Comparison of ENCODE assay signal across 12 cellular contexts in the genomic region with DNA sequence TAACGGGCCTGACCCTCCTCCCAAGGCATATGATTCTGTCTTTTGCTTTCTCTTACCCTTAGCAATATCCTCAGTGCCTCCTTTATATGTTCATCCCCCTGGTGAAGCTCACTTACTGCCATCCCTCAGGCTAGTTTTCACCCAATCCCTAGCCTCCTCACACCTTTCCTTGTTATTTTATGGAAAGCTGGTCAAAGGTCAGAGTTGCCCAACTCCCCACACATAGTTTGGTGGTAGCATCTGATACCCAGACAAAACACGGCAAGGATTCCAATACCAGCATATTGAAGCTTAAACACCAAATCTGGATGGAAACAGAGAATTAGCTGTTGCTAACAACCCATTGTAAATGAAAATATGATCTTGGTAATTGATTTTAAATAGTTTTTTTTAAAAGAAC.
DNase-seq lines count a peak whose midpoint lies in the region; ATAC-seq and TF ChIP-seq lines count a peak whose summit lies in the region.
"Had no signal": no experiment of that assay in that cellular context is flagged by ENCODE, and none has a peak within 500 bp of the region (broad histone marks: within the 10 kb centered on the region; RNA-seq: fewer than 3 reads in every experiment).

No MANE protein-coding gene starts in this region.

- peak overlapping the region; percentile 93 for H3K27ac ChIP-seq in ectodermal cell (ENCODE audit: insufficient read depth, low read depth, low read length, poor library complexity, severe bottlenecking)
- H3K27ac ChIP-seq in CD4-positive, alpha-beta T cell (ENCODE audit: low read depth, low read length) = no peak overlapping the region

- peaks cover 2% of the 10 kb centered on the region for H3K27me3 Mint-ChIP-seq in nephron progenitor cell (ENCODE audit: low read depth, poor library complexity)
- no peaks in the 10 kb centered on the region for H3K27me3 Mint-ChIP-seq in WTC11 (ENCODE audit: low read depth)
- H3K27me3 Mint-ChIP-seq in CD4-positive, alpha-beta T cell = no peaks in the 10 kb centered on the region

- peak overlapping the region; percentile 23 for H3K4me3 Mint-ChIP-seq in nephron progenitor cell
- no peak overlapping the region for H3K4me3 Mint-ChIP-seq in WTC11
- H3K4me3 Mint-ChIP-seq in CD4-positive, alpha-beta T cell = no peak overlapping the region

- peak; percentile 15 for ATAC-seq in Right ventricle myocardium inferior
- ATAC-seq in WTC11 = no peak
- no peak for ATAC-seq in CD4-positive, alpha-beta T cell (ENCODE audit: poor library complexity)

- peaks cover 35% of the 10 kb centered on the region for H3K36me3 Mint-ChIP-seq in nephron progenitor cell (ENCODE audit: low read depth)
- no peaks in the 10 kb centered on the region for H3K36me3 Mint-ChIP-seq in WTC11
- H3K36me3 Mint-ChIP-seq in CD4-positive, alpha-beta T cell (ENCODE audit: low read depth) = peaks cover 37% of the 10 kb centered on the region

- H3K4me1 ChIP-seq in ectodermal cell (ENCODE audit: control insufficient read depth, insufficient read depth, low read length) = peaks cover 27% of the 10 kb centered on the region
- H3K4me1 ChIP-seq: BE2C had no signal

- no peaks in the 10 kb centered on the region for H3K9me3 ChIP-seq in ectodermal cell (ENCODE audit: control insufficient read depth, low read length)
- H3K9me3 ChIP-seq in CD4-positive, alpha-beta T cell (ENCODE audit: control insufficient read depth, low read length) = no peaks in the 10 kb centered on the region
- H3K9me3 ChIP-seq: BE2C had no signal

- H3K27me3 ChIP-seq in ectodermal cell (ENCODE audit: control insufficient read depth, insufficient read depth, low read length, poor library complexity, severe bottlenecking) = no peaks in the 10 kb centered on the region
- H3K27me3 ChIP-seq in CD4-positive, alpha-beta T cell (ENCODE audit: control insufficient read depth, insufficient read depth, low read length) = no peaks in the 10 kb centered on the region
- H3K27me3 ChIP-seq: BE2C had no signal

- no peak overlapping the region for H3K4me3 ChIP-seq in ectodermal cell (ENCODE audit: insufficient read depth, low read depth, low read length)

- TF ChIP-seq CTCF in nephron progenitor cell (IDR thresholded peaks at IDR 0.05) (no peak), WTC11 (IDR thresholded peaks at IDR 0.05) (no peak)
- no peak for TF ChIP-seq CTCF in CD4-positive, alpha-beta T cell (IDR thresholded peaks at IDR 0.05)

- peaks cover 50% of the 10 kb centered on the region for H3K4me1 Mint-ChIP-seq in nephron progenitor cell
- peaks cover 28% of the 10 kb centered on the region for H3K4me1 Mint-ChIP-seq in WTC11
- H3K4me1 Mint-ChIP-seq in CD4-positive, alpha-beta T cell (ENCODE audit: low read depth) = peaks cover 48% of the 10 kb centered on the region

- intact Hi-C loops in Right ventricle myocardium inferior (cut with DNase I) (loop anchor here (5.0 kb wide), 1 partner anchor 75 kb away; no protein-coding TSS in a partner anchor), cardiac septum (cut with DNase I) (no loop called here)
- intact Hi-C loops in CD4-positive, alpha-beta T cell (cut with DNase I, micrococcal nuclease) = loop anchor here in 1 of 2 experiments (5.0 kb wide), 1 partner anchor 35 kb away; no protein-coding TSS in a partner anchor

- H3K27ac Mint-ChIP-seq in nephron progenitor cell = peak overlapping the region; percentile 93
- H3K27ac Mint-ChIP-seq in WTC11 = no peak overlapping the region
- no peak overlapping the region for H3K27ac Mint-ChIP-seq in CD4-positive, alpha-beta T cell

- H3K9me3 Mint-ChIP-seq in nephron progenitor cell (peaks cover 16% of the 10 kb centered on the region), WTC11 (peaks cover 5% of the 10 kb centered on the region)
- H3K9me3 Mint-ChIP-seq in CD4-positive, alpha-beta T cell = no peaks in the 10 kb centered on the region

- POLR2A ChIA-PET in WTC11 (lab: Charles Lee) = interaction anchor here (0.7 kb wide), 1 partner anchor 922 kb away, joined by 3 read pairs; no protein-coding TSS in a partner anchor
- POLR2A ChIA-PET in CD4-positive, alpha-beta T cell (lab: Charles Lee) = interaction anchor here (0.6 kb wide), 1 partner anchor 26 kb away, joined by 3 read pairs; no protein-coding TSS in a partner anchor

- CTCF ChIA-PET in WTC11 (lab: Charles Lee) = no interaction called here
- CTCF ChIA-PET in CD4-positive, alpha-beta T cell (lab: Charles Lee) = no interaction called here

- no peak for DNase-seq in Right ventricle myocardium inferior (ENCODE audit: missing footprints)
- DNase-seq in cardiac septum (ENCODE audit: low spot score) = no peak
- DNase-seq in nephron progenitor cell = no peak
- DNase-seq in WTC11 (ENCODE audit: low spot score) = no peak
- no peak for DNase-seq in activated gamma-delta T cell treated with Interleukin-2 at 50 U/mL for 16 hours
- DNase-seq in CD4-positive, alpha-beta T cell = no peak
- DNase-seq in NCI-H1105 treated with DMSO at 0.1 percent for 48 hours (lab: John Stamatoyannopoulos, UW) = no peak
- DNase-seq: activated CD8-positive, alpha-beta memory T cell treated with anti-CD3 and anti-CD28 coated beads for 24 hours; BE2C; NCI-H1436; stimulated activated naive CD4-positive, alpha-beta T cell treated with Interleukin-2 at 50 U/mL for 16 hours had no signal

- 89 to 99% methylated on average over 1 to 2 of the region's 2 CpGs for WGBS in ectodermal cell, 2 experiments

- H3K36me3 ChIP-seq in ectodermal cell (ENCODE audit: control insufficient read depth, insufficient read depth, low read length) = no peaks in the 10 kb centered on the region
- H3K36me3 ChIP-seq: BE2C had no signal

TF ChIP-seq in WTC11, 78 proteins besides CTCF, POLR2A, EP300 and RAD21 (continues in another document):
- TF ChIP-seq, protein P1, sequence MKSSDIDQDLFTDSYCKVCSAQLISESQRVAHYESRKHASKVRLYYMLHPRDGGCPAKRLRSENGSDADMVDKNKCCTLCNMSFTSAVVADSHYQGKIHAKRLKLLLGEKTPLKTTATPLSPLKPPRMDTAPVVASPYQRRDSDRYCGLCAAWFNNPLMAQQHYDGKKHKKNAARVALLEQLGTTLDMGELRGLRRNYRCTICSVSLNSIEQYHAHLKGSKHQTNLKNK (CRISPR knock-in tag; IDR thresholded peaks at IDR 0.05) = no peak
- TF ChIP-seq, protein P2, sequence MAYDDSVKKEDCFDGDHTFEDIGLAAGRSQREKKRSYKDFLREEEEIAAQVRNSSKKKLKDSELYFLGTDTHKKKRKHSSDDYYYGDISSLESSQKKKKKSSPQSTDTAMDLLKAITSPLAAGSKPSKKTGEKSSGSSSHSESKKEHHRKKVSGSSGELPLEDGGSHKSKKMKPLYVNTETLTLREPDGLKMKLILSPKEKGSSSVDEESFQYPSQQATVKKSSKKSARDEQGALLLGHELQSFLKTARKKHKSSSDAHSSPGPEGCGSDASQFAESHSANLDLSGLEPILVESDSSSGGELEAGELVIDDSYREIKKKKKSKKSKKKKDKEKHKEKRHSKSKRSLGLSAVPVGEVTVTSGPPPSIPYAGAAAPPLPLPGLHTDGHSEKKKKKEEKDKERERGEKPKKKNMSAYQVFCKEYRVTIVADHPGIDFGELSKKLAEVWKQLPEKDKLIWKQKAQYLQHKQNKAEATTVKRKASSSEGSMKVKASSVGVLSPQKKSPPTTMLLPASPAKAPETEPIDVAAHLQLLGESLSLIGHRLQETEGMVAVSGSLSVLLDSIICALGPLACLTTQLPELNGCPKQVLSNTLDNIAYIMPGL (CRISPR knock-in tag; IDR thresholded peaks at IDR 0.05) = no peak
- TF ChIP-seq, protein P3, sequence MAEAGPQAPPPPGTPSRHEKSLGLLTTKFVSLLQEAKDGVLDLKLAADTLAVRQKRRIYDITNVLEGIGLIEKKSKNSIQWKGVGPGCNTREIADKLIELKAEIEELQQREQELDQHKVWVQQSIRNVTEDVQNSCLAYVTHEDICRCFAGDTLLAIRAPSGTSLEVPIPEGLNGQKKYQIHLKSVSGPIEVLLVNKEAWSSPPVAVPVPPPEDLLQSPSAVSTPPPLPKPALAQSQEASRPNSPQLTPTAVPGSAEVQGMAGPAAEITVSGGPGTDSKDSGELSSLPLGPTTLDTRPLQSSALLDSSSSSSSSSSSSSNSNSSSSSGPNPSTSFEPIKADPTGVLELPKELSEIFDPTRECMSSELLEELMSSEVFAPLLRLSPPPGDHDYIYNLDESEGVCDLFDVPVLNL (CRISPR knock-in tag; IDR thresholded peaks at IDR 0.05; ENCODE audit: borderline replicate concordance, low read depth) = no peak
- no peak for TF ChIP-seq FOXK1 (CRISPR knock-in tag; IDR thresholded peaks at IDR 0.05)
- no peak for TF ChIP-seq NFATC4 (CRISPR knock-in tag; IDR thresholded peaks at IDR 0.05)
- TF ChIP-seq MXD4 (CRISPR knock-in tag; IDR thresholded peaks at IDR 0.05; ENCODE audit: borderline replicate concordance) = no peak
- no peak for TF ChIP-seq ZNF317 (CRISPR knock-in tag; IDR thresholded peaks at IDR 0.05; ENCODE audit: borderline replicate concordance, low read depth)
- TF ChIP-seq SMAD4 (CRISPR knock-in tag; IDR thresholded peaks at IDR 0.05) = no peak
- TF ChIP-seq CBFB (CRISPR knock-in tag; IDR thresholded peaks at IDR 0.05; ENCODE audit: low read depth) = no peak
- TF ChIP-seq, protein P4, sequence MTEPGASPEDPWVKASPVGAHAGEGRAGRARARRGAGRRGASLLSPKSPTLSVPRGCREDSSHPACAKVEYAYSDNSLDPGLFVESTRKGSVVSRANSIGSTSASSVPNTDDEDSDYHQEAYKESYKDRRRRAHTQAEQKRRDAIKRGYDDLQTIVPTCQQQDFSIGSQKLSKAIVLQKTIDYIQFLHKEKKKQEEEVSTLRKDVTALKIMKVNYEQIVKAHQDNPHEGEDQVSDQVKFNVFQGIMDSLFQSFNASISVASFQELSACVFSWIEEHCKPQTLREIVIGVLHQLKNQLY (CRISPR knock-in tag; IDR thresholded peaks at IDR 0.05) = no peak
- TF ChIP-seq EMX1 (CRISPR knock-in tag; IDR thresholded peaks at IDR 0.05) = no peak
- TF ChIP-seq ZNF263 (CRISPR knock-in tag; IDR thresholded peaks at IDR 0.05; ENCODE audit: low read depth) = no peak
- TF ChIP-seq SMAD3 (CRISPR knock-in tag; IDR thresholded peaks at IDR 0.05; ENCODE audit: borderline replicate concordance) = no peak
- TF ChIP-seq HMGA2 (CRISPR knock-in tag; IDR thresholded peaks at IDR 0.05) = no peak
